ENCODE assay signal across 14 cellular contexts in the genomic region with DNA sequence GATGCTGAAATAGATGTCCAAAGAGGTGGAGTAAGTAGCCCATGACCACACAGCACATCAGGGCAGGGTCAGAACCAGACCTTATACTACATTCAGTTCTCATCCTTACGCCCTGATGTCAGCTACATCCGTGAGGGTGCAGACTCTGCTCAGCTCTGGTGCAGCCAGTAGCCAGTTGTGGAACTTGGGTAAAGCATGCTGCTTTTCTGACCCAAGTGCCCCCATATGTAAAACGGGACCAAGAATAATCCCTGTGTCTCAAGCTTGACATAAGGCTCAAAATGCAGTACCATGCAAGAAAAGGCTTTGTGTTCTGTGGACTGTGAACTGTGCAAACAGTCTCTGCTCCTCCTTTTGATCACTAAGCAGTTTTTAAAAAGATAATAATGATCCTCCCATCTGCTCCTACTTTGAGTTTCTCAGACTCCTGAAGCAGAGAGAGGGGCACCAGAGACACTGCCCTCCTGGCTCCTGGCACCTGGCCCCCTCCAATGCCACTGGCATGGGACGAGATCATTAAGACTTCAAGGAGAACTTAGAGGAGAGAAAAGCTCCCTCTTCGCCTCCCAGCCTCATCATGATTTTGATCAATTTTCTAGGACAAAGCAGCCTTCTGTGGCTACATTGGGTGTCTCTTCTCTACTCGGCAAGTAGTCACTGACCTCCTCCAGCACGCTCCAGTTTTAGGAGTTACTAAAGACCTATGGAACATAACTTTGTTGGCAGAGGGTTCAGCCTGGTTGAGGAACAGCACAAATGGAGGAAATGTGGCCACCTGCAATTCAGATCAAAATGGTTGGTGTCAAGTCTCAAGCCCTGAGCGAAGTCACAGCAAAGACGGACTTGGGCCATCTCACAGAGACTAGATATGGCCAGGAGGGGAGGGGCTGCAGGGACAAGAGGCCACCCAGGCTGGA. TPM values are rescaled to one million over a fixed set of nuclear protein-coding genes. Genes with fewer than 3 reads are reported as not detected.
A peak's percentile ranks its signal among the peaks of the same experiment; 100 is the strongest.
DNase-seq lines count a peak whose midpoint lies in the region; TF ChIP-seq lines count a peak whose summit lies in the region.
"Had no signal": no experiment of that assay in that cellular context is flagged by ENCODE, and none has a peak within 500 bp of the region (broad histone marks: within the 10 kb centered on the region; RNA-seq: fewer than 3 reads in every experiment).

No MANE protein-coding gene starts in this region.

- no peaks in the 10 kb centered on the region for H3K27me3 ChIP-seq in OCI-LY3 (ENCODE audit: low read depth, low read length)
- no peaks in the 10 kb centered on the region for H3K27me3 ChIP-seq in esophagus (ENCODE audit: control insufficient read depth in 1 of 2, insufficient read depth in 2 of 2, low read length in 2 of 2)
- H3K27me3 ChIP-seq in subcutaneous abdominal adipose tissue (ENCODE audit: control insufficient read depth in 5 of 5, insufficient read depth in 4 of 5, low read length in 5 of 5) = peaks cover 0 to 6% (median 0%) of the 10 kb centered on the region in 5 donors

- POLR2A ChIA-PET in activated CD4-positive, alpha-beta memory T cell treated with anti-CD3 and anti-CD28 coated beads, Interleukin-2, amount 10 ng/mL, durations not matched to agents 7 days and 5 days (lab: Charles Lee) = interaction anchor here (24.3 to 28.9 kb wide), 4 partner anchors 22 to 59 kb away, joined by 603 to 1195 read pairs (median 780); a partner anchor contains a TSS
- POLR2A ChIA-PET in activated CD4-positive, alpha-beta memory T cell treated with anti-CD3 and anti-CD28 coated beads for 36 hours (lab: Charles Lee) = no interaction called here

- H2AFZ ChIP-seq in OCI-LY3 (ENCODE audit: low read depth, low read length) = no peak overlapping the region

- H3K9me3 ChIP-seq in OCI-LY3 (ENCODE audit: insufficient read depth, low read length) = no peaks in the 10 kb centered on the region
- H3K9me3 ChIP-seq in esophagus (ENCODE audit: control insufficient read depth in 2 of 2, insufficient read depth in 1 of 2, low read depth in 1 of 2, low read length in 1 of 2) = no peaks in the 10 kb centered on the region
- H3K9me3 ChIP-seq in subcutaneous abdominal adipose tissue (ENCODE audit: control insufficient read depth in 5 of 5, low read length in 5 of 5) = no peaks in the 10 kb centered on the region

- no peak for DNase-seq in activated CD4-positive, alpha-beta memory T cell treated with anti-CD3 and anti-CD28 coated beads, Interleukin-2, amount 10 ng/mL, durations not matched to agents 7 days and 5 days
- no peak for DNase-seq in activated CD4-positive, alpha-beta memory T cell treated with anti-CD3 and anti-CD28 coated beads for 36 hours
- DNase-seq in NCI-H748 treated with DMSO at 0.1 percent for 48 hours (lab: John Stamatoyannopoulos, UW) = no peak
- no peak for DNase-seq in activated CD4-positive, alpha-beta T cell treated with anti-CD3 and anti-CD28 coated beads for 1 hour
- DNase-seq in effector CD4-positive, alpha-beta T cell = no peak
- DNase-seq: dermis blood vessel endothelial cell; stimulated activated CD4-positive, alpha-beta T cell treated with anti-CD3 and anti-CD28 coated beads, Interleukin-4, amount 100 ng/mL, for 4 hours; T-helper 9 cell had no signal

- H3K4me3 Mint-ChIP-seq in activated CD4-positive, alpha-beta memory T cell treated with anti-CD3 and anti-CD28 coated beads, Interleukin-2, amount 10 ng/mL, durations not matched to agents 7 days and 5 days = no peak overlapping the region
- H3K4me3 Mint-ChIP-seq in activated CD4-positive, alpha-beta memory T cell treated with anti-CD3 and anti-CD28 coated beads for 36 hours = no peak overlapping the region
- H3K4me3 Mint-ChIP-seq: neural crest cell had no signal

- no peak for TF ChIP-seq CTCF in OCI-LY3 (IDR thresholded peaks at IDR 0.05; ENCODE audit: low read depth, low read length)

- peak overlapping the region; percentile 61 for H3K27ac Mint-ChIP-seq in activated CD4-positive, alpha-beta memory T cell treated with anti-CD3 and anti-CD28 coated beads, Interleukin-2, amount 10 ng/mL, durations not matched to agents 7 days and 5 days
- H3K27ac Mint-ChIP-seq in activated CD4-positive, alpha-beta memory T cell treated with anti-CD3 and anti-CD28 coated beads for 36 hours = no peak overlapping the region

- intact Hi-C loops in activated CD4-positive, alpha-beta memory T cell treated with anti-CD3 and anti-CD28 coated beads for 36 hours (cut with micrococcal nuclease) = loop anchor here (10.0 kb wide), 1 partner anchor 235 kb away; no protein-coding TSS in a partner anchor

- H3K27ac ChIP-seq in OCI-LY3 (ENCODE audit: low read length) (peak overlapping the region; percentile 95), esophagus (ENCODE audit: low read depth in 2 of 2, low read length in 1 of 2) (peak overlapping the region; percentile 24 to 55), subcutaneous abdominal adipose tissue (ENCODE audit: low read depth, low read length) (peak overlapping the region; percentile 30)
- H3K27ac ChIP-seq: KMS-11 had no signal

- peaks cover 98% of the 10 kb centered on the region for H3K4me1 Mint-ChIP-seq in activated CD4-positive, alpha-beta memory T cell treated with anti-CD3 and anti-CD28 coated beads, Interleukin-2, amount 10 ng/mL, durations not matched to agents 7 days and 5 days
- H3K4me1 Mint-ChIP-seq in activated CD4-positive, alpha-beta memory T cell treated with anti-CD3 and anti-CD28 coated beads for 36 hours (ENCODE audit: low read depth) = peaks cover 90% of the 10 kb centered on the region
- H3K4me1 Mint-ChIP-seq: neural crest cell had no signal

- peak overlapping the region; percentile 51 for H3K4me3 ChIP-seq in OCI-LY3 (ENCODE audit: low read length)
- H3K4me3 ChIP-seq in esophagus (ENCODE audit: low read depth in 1 of 2, low read length in 2 of 2) = no peak overlapping the region
- H3K4me3 ChIP-seq in subcutaneous abdominal adipose tissue (ENCODE audit: low read depth in 1 of 5, low read length in 5 of 5) = no peak overlapping the region

- H3K27me3 Mint-ChIP-seq in activated CD4-positive, alpha-beta memory T cell treated with anti-CD3 and anti-CD28 coated beads, Interleukin-2, amount 10 ng/mL, durations not matched to agents 7 days and 5 days = no peaks in the 10 kb centered on the region
- H3K27me3 Mint-ChIP-seq in activated CD4-positive, alpha-beta memory T cell treated with anti-CD3 and anti-CD28 coated beads for 36 hours = no peaks in the 10 kb centered on the region

- no peaks in the 10 kb centered on the region for H3K79me2 ChIP-seq in OCI-LY3 (ENCODE audit: low read length)

- no peaks in the 10 kb centered on the region for H4K20me1 ChIP-seq in OCI-LY3 (ENCODE audit: insufficient read depth, low read length)

- H3K36me3 Mint-ChIP-seq in activated CD4-positive, alpha-beta memory T cell treated with anti-CD3 and anti-CD28 coated beads, Interleukin-2, amount 10 ng/mL, durations not matched to agents 7 days and 5 days (ENCODE audit: low read depth) = peaks cover 22% of the 10 kb centered on the region
- no peaks in the 10 kb centered on the region for H3K36me3 Mint-ChIP-seq in activated CD4-positive, alpha-beta memory T cell treated with anti-CD3 and anti-CD28 coated beads for 36 hours

- peaks cover 11% of the 10 kb centered on the region for H3K9me3 Mint-ChIP-seq in activated CD4-positive, alpha-beta memory T cell treated with anti-CD3 and anti-CD28 coated beads, Interleukin-2, amount 10 ng/mL, durations not matched to agents 7 days and 5 days
- no peaks in the 10 kb centered on the region for H3K9me3 Mint-ChIP-seq in activated CD4-positive, alpha-beta memory T cell treated with anti-CD3 and anti-CD28 coated beads for 36 hours

- CTCF ChIA-PET in activated CD4-positive, alpha-beta memory T cell treated with anti-CD3 and anti-CD28 coated beads, Interleukin-2, amount 10 ng/mL, durations not matched to agents 7 days and 5 days (lab: Charles Lee) = interaction anchor here (0.7 to 0.9 kb wide), 2 partner anchors 43 to 58 kb away, joined by 4 to 5 read pairs; no protein-coding TSS in a partner anchor
- CTCF ChIA-PET in activated CD4-positive, alpha-beta memory T cell treated with anti-CD3 and anti-CD28 coated beads for 36 hours (lab: Charles Lee) = interaction anchor here (1.3 kb wide), 1 partner anchor 203 kb away, joined by 3 read pairs; no protein-coding TSS in a partner anchor

- H3K36me3 ChIP-seq in OCI-LY3 (replicated peaks; ENCODE audit: low read depth, low read length) (no peaks in the 10 kb centered on the region), esophagus (ENCODE audit: control insufficient read depth in 2 of 2, insufficient read depth in 2 of 2, low read length in 1 of 2) (no peaks in the 10 kb centered on the region), subcutaneous abdominal adipose tissue (ENCODE audit: control insufficient read depth in 5 of 5, insufficient read depth in 5 of 5, low read length in 5 of 5) (no peaks in the 10 kb centered on the region)

- 69% methylated on average over 9 of the region's 9 CpGs for WGBS in esophagus, 2 donors

- peak overlapping the region; percentile 97 for H3K9ac ChIP-seq in OCI-LY3 (ENCODE audit: low read length)
- no peak overlapping the region for H3K9ac ChIP-seq in subcutaneous abdominal adipose tissue (ENCODE audit: low read length in 5 of 5)
- H3K9ac ChIP-seq: KMS-11 had no signal

- peak overlapping the region; percentile 69 for H3K4me2 ChIP-seq in OCI-LY3 (ENCODE audit: low read length)
- H3K4me2 ChIP-seq: KMS-11 had no signal

- H3K4me1 ChIP-seq in OCI-LY3 (ENCODE audit: low read length) (peaks cover 90% of the 10 kb centered on the region), esophagus (ENCODE audit: control insufficient read depth in 2 of 2, insufficient read depth in 2 of 2, low read length in 1 of 2) (peaks cover 0 to 22% of the 10 kb centered on the region in 2 donors), subcutaneous abdominal adipose tissue (ENCODE audit: control insufficient read depth in 5 of 5, insufficient read depth in 5 of 5, low read length in 5 of 5) (peaks cover 0 to 79% (median 12%) of the 10 kb centered on the region in 5 donors)

RNA-seq across cellular contexts. Expression of a gene that starts 23.9 kb away (rescaled TPM):
- 100 to 1,000 TPM; 286 to 291 TPM for total RNA-seq in activated CD4-positive, alpha-beta memory T cell treated with anti-CD3 and anti-CD28 coated beads, Interleukin-2, amount 10 ng/mL, durations not matched to agents 7 days and 5 days
- 100 to 1,000 TPM; 114 to 117 TPM for total RNA-seq in activated CD4-positive, alpha-beta memory T cell treated with anti-CD3 and anti-CD28 coated beads for 36 hours
- 1 to 10 TPM; 2.0 to 2.2 TPM for polyA plus RNA-seq in esophagus
- total RNA-seq: A673, dermis blood vessel endothelial cell had no signal

Comparison
In these comparisons a context has a peak if more than half of its experiments do, and no peak if none do; other contexts are left out.
1. H3K27ac ChIP-seq: peak in every context shown above with its lines; median percentile 95 in OCI-LY3; 40 in esophagus; 30 in subcutaneous abdominal adipose tissue.